20 cellular contexts compared by ENCODE assay signal in genomic region chr17:46136820-46137219, GRCh38. TPM values are rescaled to one million over a fixed set of nuclear protein-coding genes. Genes with fewer than 3 reads are reported as not detected.
A peak's percentile ranks its signal among the peaks of the same experiment; 100 is the strongest.
DNase-seq lines count a peak whose midpoint lies in the region; ATAC-seq, FAIRE-seq and TF ChIP-seq lines count a peak whose summit lies in the region.
"Had no signal": no experiment of that assay in that cellular context is flagged by ENCODE, and none has a peak within 500 bp of the region (broad histone marks: within the 10 kb centered on the region; RNA-seq: fewer than 3 reads in every experiment).

No MANE protein-coding gene starts in this region.

- no peak for TF ChIP-seq RAD21 in GM12878 (IDR thresholded peaks at IDR 0.05; ENCODE audit: insufficient read depth, low read depth, low read length)

- H3K4me1 ChIP-seq in GM23338 (ENCODE audit: insufficient read depth): peaks cover 50% of the 10 kb centered on the region
- peaks cover 59% of the 10 kb centered on the region for H3K4me1 ChIP-seq in GM12878 (ENCODE audit: control insufficient read depth, insufficient read depth, low read length)

- peaks cover 19% of the 10 kb centered on the region for H3K36me3 Mint-ChIP-seq in CD4-positive, alpha-beta T cell (ENCODE audit: low read depth)
- H3K36me3 Mint-ChIP-seq in GM23338 (ENCODE audit: low read depth): peaks cover 2% of the 10 kb centered on the region; the same call in 1 of the 3 replicates
- peaks cover 43% of the 10 kb centered on the region for H3K36me3 Mint-ChIP-seq in nephron (ENCODE audit: low read depth)

- H3F3A ChIP-seq in GM23338 (replicated peaks; ENCODE audit: low read depth): no peaks in the 10 kb centered on the region

- H3K79me2 ChIP-seq in GM23338 (replicated peaks; ENCODE audit: insufficient read depth) (peaks cover 100% of the 10 kb centered on the region), GM12878 (ENCODE audit: control insufficient read depth, insufficient read depth, low read length) (peaks cover 99% of the 10 kb centered on the region)

- in situ Hi-C loops in GM12878 (cut with MboI): loop anchor here (25.0 kb wide), 1 partner anchor 550 kb away; no protein-coding TSS in a partner anchor

- SMC1A ChIA-PET in GM12878 (lab: Charles Lee; ENCODE audit: uncharacterized antibody, unreplicated experiment): interaction anchor here (1.0 to 8.9 kb wide), 11 partner anchors 9 to 50 kb away, joined by 3 to 109 read pairs (median 6); no protein-coding TSS in a partner anchor

- H3K27ac Mint-ChIP-seq in CD4-positive, alpha-beta T cell: peak overlapping the region; percentile 75
- H3K27ac Mint-ChIP-seq in GM23338 (no peak overlapping the region), nephron (peak overlapping the region in 2 of 3 experiments; percentile 1 to 10)

- H3K4me2 ChIP-seq in GM23338: no peak overlapping the region
- H3K4me2 ChIP-seq in GM12878 (ENCODE audit: control insufficient read depth, insufficient read depth): no peak overlapping the region

- H3K36me3 ChIP-seq in GM23338 (ENCODE audit: insufficient read depth) (no peaks in the 10 kb centered on the region), GM12878 (ENCODE audit: control insufficient read depth in 2 of 2, insufficient read depth in 2 of 2, low read length in 1 of 2) (peaks cover 5% of the 10 kb centered on the region in 2 experiments; a peak in 3 of 4 replicates)
- H3K36me3 ChIP-seq: brain microvascular endothelial cell, esophagus squamous epithelium had no signal

- H3K27ac ChIP-seq in CD4-positive, alpha-beta T cell (ENCODE audit: low read depth, low read length): no peak overlapping the region
- peak overlapping the region; percentile 3; the same call in 1 of the 2 replicates for H3K27ac ChIP-seq in GM23338 (ENCODE audit: low read depth)
- H3K27ac ChIP-seq in GM12878 (ENCODE audit: control insufficient read depth, insufficient read depth): 0 out of 2 replicates have a peak overlapping the region, but pooled peaks have one; percentile 21
- H3K27ac ChIP-seq: brain microvascular endothelial cell had no signal

- no peaks in the 10 kb centered on the region for H3K9me3 ChIP-seq in CD4-positive, alpha-beta T cell (ENCODE audit: control insufficient read depth, low read length)
- no peaks in the 10 kb centered on the region for H3K9me3 ChIP-seq in GM12878 (replicated peaks; ENCODE audit: control insufficient read depth, insufficient read depth, low read length)
- H3K9me3 ChIP-seq: esophagus squamous epithelium had no signal

- no peak for TF ChIP-seq CTCF in CD4-positive, alpha-beta T cell (IDR thresholded peaks at IDR 0.05)
- TF ChIP-seq CTCF in GM23338 (conservative IDR thresholded peaks at IDR 0.05; ENCODE audit: low read depth in 2 of 2): no peak
- TF ChIP-seq CTCF in GM12878 (IDR thresholded peaks at IDR 0.05 in 2 of 3, conservative IDR thresholded peaks at IDR 0.05 in 1 of 3; ENCODE audit: control insufficient read depth in 2 of 3, extremely low read depth in 1 of 3, insufficient read depth in 1 of 3, low read depth in 3 of 3, low read length in 3 of 3): no peak
- TF ChIP-seq CTCF in nephron (IDR thresholded peaks at IDR 0.05; ENCODE audit: unreplicated experiment in 3 of 3): no peak

- H3K9ac ChIP-seq in GM12878 (ENCODE audit: control insufficient read depth, insufficient read depth, low read length): no peak overlapping the region

- H4K20me1 ChIP-seq in GM23338 (replicated peaks; ENCODE audit: insufficient read depth) (peaks cover 74% of the 10 kb centered on the region), GM12878 (ENCODE audit: control insufficient read depth, insufficient read depth) (peaks cover 12% of the 10 kb centered on the region; the same call in 1 of the 2 replicates)

- TF ChIP-seq EP300 in GM12878 (IDR thresholded peaks at IDR 0.05; ENCODE audit: borderline replicate concordance in 1 of 2, control insufficient read depth in 1 of 2, low read depth in 2 of 2, low read length in 2 of 2): no peak

- H2AFZ ChIP-seq in GM23338: no peak overlapping the region
- H2AFZ ChIP-seq in GM12878 (ENCODE audit: control insufficient read depth, low read depth, low read length): no peak overlapping the region

- intact Hi-C loops in CD4-positive, alpha-beta T cell (cut with DNase I, micrococcal nuclease): loop anchor here (2.0 to 5.0 kb wide), 4 partner anchors 14 to 58 kb away; partner anchors contain the start of gene KANSL1 (in 1 of the 2)
- intact Hi-C loops in GM12878 (cut with micrococcal nuclease; ENCODE audit: unreplicated experiment): no loop called here

- H3K4me3 ChIP-seq in GM23338: no peak overlapping the region
- H3K4me3 ChIP-seq in GM12878: no peak overlapping the region
- H3K4me3 ChIP-seq: esophagus squamous epithelium had no signal

- FAIRE-seq in GM12878 (lab: Jason Lieb, UNC): no peak

- H3K4me3 Mint-ChIP-seq in CD4-positive, alpha-beta T cell: peak overlapping the region; percentile 22
- H3K4me3 Mint-ChIP-seq in GM23338 (no peak overlapping the region), nephron (no peak overlapping the region)

- BruUV-seq in GM12878 (replicated peaks; lab: Mats Ljungman, UMichigan): TSS peak; percentile 5

- H3K4me1 Mint-ChIP-seq in CD4-positive, alpha-beta T cell (ENCODE audit: low read depth): peaks cover 96% of the 10 kb centered on the region
- peaks cover 64% of the 10 kb centered on the region for H3K4me1 Mint-ChIP-seq in GM23338
- H3K4me1 Mint-ChIP-seq in nephron: peaks cover 48% of the 10 kb centered on the region

- POLR2A ChIA-PET in CD4-positive, alpha-beta T cell (lab: Charles Lee): interaction anchor here (0.9 to 1.3 kb wide), 2 partner anchors 9 to 17 kb away, joined by 3 read pairs; no protein-coding TSS in a partner anchor
- POLR2A ChIA-PET in GM12878 (lab: Charles Lee): interaction anchor here (1.0 to 1.4 kb wide), 3 partner anchors 9 to 18 kb away, joined by 4 to 9 read pairs (median 4); no protein-coding TSS in a partner anchor

- H3K9me3 Mint-ChIP-seq in CD4-positive, alpha-beta T cell: no peaks in the 10 kb centered on the region
- H3K9me3 Mint-ChIP-seq in GM23338 (no peaks in the 10 kb centered on the region), nephron (no peaks in the 10 kb centered on the region)

- CTCF ChIA-PET in CD4-positive, alpha-beta T cell (lab: Charles Lee): interaction anchor here (1.5 to 2.1 kb wide), 3 partner anchors 9 to 66 kb away, joined by 3 to 6 read pairs (median 4); no protein-coding TSS in a partner anchor
- CTCF ChIA-PET in GM12878 (lab: Yijun Ruan, JAX): interaction anchor here (1.1 to 2.5 kb wide), 8 partner anchors 9 to 78 kb away, joined by 3 to 9 read pairs (median 4); no protein-coding TSS in a partner anchor

- no peak for DNase-seq in CD4-positive, alpha-beta T cell
- DNase-seq in GM23338 (ENCODE audit: low spot score): no peak
- no peak for DNase-seq in GM12878 (ENCODE audit: low read depth, low spot score)
- no peak for DNase-seq in GM19238 (ENCODE audit: insufficient read length, low spot score)
- no peak for DNase-seq in glomerular visceral epithelial cell (ENCODE audit: extremely low spot score)
- DNase-seq in T1000 (lab: John Stamatoyannopoulos, UW): no peak
- DNase-seq: activated gamma-delta T cell treated with Interleukin-2 at 50 U/mL for 16 hours; brain microvascular endothelial cell; C1 segment of cervical spinal cord; DMS79 treated with DMSO at 0.1 percent for 48 hours; esophagus squamous epithelium; hippocampal formation; Kasumi-1; midbrain; NCI-H1105 treated with DMSO at 0.1 percent for 48 hours; NCI-H2227 treated with DMSO at 0.1 percent for 48 hours; occipital lobe; stimulated activated CD4-positive, alpha-beta T cell treated with anti-CD3 and anti-CD28 coated beads, Interleukin-2, amount 100 ng/mL, for 24 hours; T-helper 1 cell had no signal

- no peaks in the 10 kb centered on the region for H3K27me3 ChIP-seq in CD4-positive, alpha-beta T cell (ENCODE audit: control insufficient read depth, insufficient read depth, low read length)
- H3K27me3 ChIP-seq in GM23338 (ENCODE audit: insufficient read depth) (no peaks in the 10 kb centered on the region), GM12878 (replicated peaks in 1 of 2; ENCODE audit: control insufficient read depth in 2 of 2, insufficient read depth in 2 of 2, low read length in 1 of 2) (no peaks in the 10 kb centered on the region)
- H3K27me3 ChIP-seq: brain microvascular endothelial cell, esophagus squamous epithelium had no signal

- RAD21 ChIA-PET in GM12878 (lab: Charles Lee; ENCODE audit: unreplicated experiment): interaction anchor here (0.6 to 1.4 kb wide), 2 partner anchors 17 to 48 kb away, joined by 5 to 7 read pairs; no protein-coding TSS in a partner anchor

- no peaks in the 10 kb centered on the region for H3K9me2 ChIP-seq in GM23338 (ENCODE audit: insufficient read depth)

- TF ChIP-seq POLR2A in GM12878 (IDR thresholded peaks at IDR 0.05; ENCODE audit: low read depth, low read length): no peak

- no peak for ATAC-seq in CD4-positive, alpha-beta T cell (ENCODE audit: poor library complexity)
- no peak for ATAC-seq in GM23338
- no peak for ATAC-seq in GM12878

- H3K27me3 Mint-ChIP-seq in CD4-positive, alpha-beta T cell: no peaks in the 10 kb centered on the region
- no peaks in the 10 kb centered on the region for H3K27me3 Mint-ChIP-seq in GM23338 (ENCODE audit: insufficient read depth, low read depth, poor library complexity)
- H3K27me3 Mint-ChIP-seq in nephron (ENCODE audit: low read depth): no peaks in the 10 kb centered on the region

TF ChIP-seq in GM23338, 12 proteins besides CTCF, POLR2A, EP300 and RAD21 (continues in another document):
- no peak for TF ChIP-seq POLR2AphosphoS5 (IDR thresholded peaks at IDR 0.05; ENCODE audit: low read depth)

TF ChIP-seq in GM12878, 131 proteins besides CTCF, POLR2A, EP300 and RAD21 (continues in another document):
- no peak for TF ChIP-seq ATF7 (IDR thresholded peaks at IDR 0.05; ENCODE audit: low read depth)

RNA-seq across cellular contexts. Expression of gene KANSL1, which starts 56.4 kb away (rescaled TPM):
- 100 to 1,000 TPM; 122 to 125 TPM for total RNA-seq in CD4-positive, alpha-beta T cell
- total RNA-seq in GM23338 (2014; rRNA removed; shearing (Covaris generic)): 167 and 206 TPM in 2 replicates
- polyA plus RNA-seq in GM23338 (2016; fragmentation: Nextera tagmentation; extraction: Ambion mirVana) (43.6 and 49.0 TPM in 2 replicates), GM12878 (2011; rRNA removed) (29.8 and 35.5 TPM in 2 replicates), GM12878 (2014; fragmentation: Illumina TruSeq; extraction: Trizol) (27.4 and 30.2 TPM in 2 replicates), GM12878 (2014; fragmentation: Nextera tagmentation; extraction: Ambion mirVana) (1 to 10 TPM; 4.7 to 8.8 TPM), GM12878 (2014; rRNA removed) (21.8 and 28.6 TPM in 2 replicates), GM12878 (2016; fragmentation: Nextera tagmentation; extraction: Ambion mirVana) (10 to 100 TPM; 17.9 to 22.1 TPM)
- total RNA-seq in GM12878 (2013; cell fraction: nucleolus; rRNA removed): 808 and 890 TPM in 2 replicates
- total RNA-seq in GM12878 (2014; rRNA removed) (38.1 and 41.9 TPM in 2 replicates), GM12878 (2014; rRNA removed; fragmentation: Illumina TruSeq; extraction: Trizol) (55.1 and 58.9 TPM in 2 replicates), GM12878 (2021) (53.1 and 60.6 TPM in 2 replicates)
- polyA plus RNA-seq in GM12878 (2011; ENCODE audit: low read depth): 19.3 TPM
- polyA plus RNA-seq in GM12878 (2011; cell fraction: cytosol; rRNA removed): 19.6 and 36.4 TPM in 2 replicates
- 91.2 and 109 TPM in 2 replicates for polyA plus RNA-seq in GM12878 (2011; cell fraction: nucleus; rRNA removed)
- 21.5 and 25.3 TPM in 2 replicates for polyA plus RNA-seq in GM12878 (2012)
- 165 and 213 TPM in 2 replicates for polyA minus RNA-seq in GM12878 (2011; rRNA and poly(A)+ RNA removed)
- 49.7 and 57.3 TPM in 2 replicates for polyA minus RNA-seq in GM12878 (2011; cell fraction: cytosol; rRNA and poly(A)+ RNA removed)
- 183 and 241 TPM in 2 replicates for polyA minus RNA-seq in GM12878 (2011; cell fraction: nucleus; rRNA and poly(A)+ RNA removed)
